ENCODE assay signal across 8 cellular contexts in genomic region chr11:121023848-121024751, GRCh38. TPM values are rescaled to one million over a fixed set of nuclear protein-coding genes. Genes with fewer than 3 reads are reported as not detected.
DNase-seq lines count a peak whose midpoint lies in the region; ATAC-seq and TF ChIP-seq lines count a peak whose summit lies in the region.

TSS of gene TBCEL (plus strand) at chr11:121024102. CDS start at chr11:121045691, 21,589 bp downstream.

- H3K27ac ChIP-seq in left lung, result peak within 1 kb of the TSS; percentile 48 to 61

- H3K4me1 ChIP-seq in left lung, result peaks cover 10 to 22% of the 10 kb centered on the region in 2 donors

- peak; percentile 81 for DNase-seq in AG10803 (ENCODE audit: low read depth)
- DNase-seq in NCI-H446 (lab: John Stamatoyannopoulos, UW), result peak; percentile 90 to 94
- peak; percentile 89 for DNase-seq in activated CD4-positive, alpha-beta T cell treated with anti-CD3 and anti-CD28 coated beads for 48 hours
- DNase-seq in cortex of kidney (lab: John Stamatoyannopoulos, UW), result peak; percentile 18
- DNase-seq in left lung, result peak; percentile 86 to 94
- DNase-seq in stimulated activated CD4-positive, alpha-beta T cell treated with anti-CD3 and anti-CD28 coated beads, Interleukin-2, amount 100 ng/mL, for 48 hours, result peak; percentile 72 to 76

- H3K4me3 ChIP-seq in AG10803 (ENCODE audit: low read length) (peak within 1 kb of the TSS; percentile 94), left lung (peak within 1 kb of the TSS; percentile 75 to 93)

- TF ChIP-seq CTCF in AG10803 (conservative IDR thresholded peaks at IDR 0.05; ENCODE audit: low read length) (no peak), left lung (IDR thresholded peaks at IDR 0.05) (no peak)

- intact Hi-C loops in left lung (cut with DNase I), result no loop called here

- peaks cover 0 to 3% of the 10 kb centered on the region in 2 donors for H3K27me3 ChIP-seq in left lung

- ATAC-seq in GM19023 (IDR thresholded peaks at IDR 0.05; ENCODE audit: unreplicated experiment), result peak; percentile 98
- ATAC-seq in HG03280 (IDR thresholded peaks at IDR 0.05; ENCODE audit: unreplicated experiment), result peak; percentile 96
- ATAC-seq in left lung, result peak; percentile 89

- no peaks in the 10 kb centered on the region for H3K36me3 ChIP-seq in left lung

- no peaks in the 10 kb centered on the region for H3K9me3 ChIP-seq in left lung

RNA-seq across cellular contexts. Expression of gene TBCEL, which starts in this region (rescaled TPM):
- 10 to 100 TPM; 27.5 to 38.0 TPM for total RNA-seq in left lung

Comparison
In these comparisons a context has a peak if more than half of its experiments do, and no peak if none do; other contexts are left out.
1. Peak in every context shown above with its lines: DNase-seq, ATAC-seq, H3K4me3 ChIP-seq and H3K27ac ChIP-seq.
2. DNase-seq: peak in every context shown above with its lines; median percentile 92 in NCI-H446; 90 in left lung; 89 in activated CD4-positive, alpha-beta T cell treated with anti-CD3 and anti-CD28 coated beads for 48 hours; 81 in AG10803; 74 in stimulated activated CD4-positive, alpha-beta T cell treated with anti-CD3 and anti-CD28 coated beads, Interleukin-2, amount 100 ng/mL, for 48 hours; 18 in cortex of kidney.